Comparison of ENCODE assay signal across 14 cellular contexts in genomic region chr17:28747801-28748750, GRCh38. TPM values are rescaled to one million over a fixed set of nuclear protein-coding genes. Genes with fewer than 3 reads are reported as not detected.
A peak's percentile ranks its signal among the peaks of the same experiment; 100 is the strongest.
DNase-seq lines count a peak whose midpoint lies in the region; ATAC-seq, FAIRE-seq and TF ChIP-seq lines count a peak whose summit lies in the region.
"Had no signal": no experiment of that assay in that cellular context is flagged by ENCODE, and none has a peak within 500 bp of the region (broad histone marks: within the 10 kb centered on the region; RNA-seq: fewer than 3 reads in every experiment).

No MANE protein-coding gene starts in this region.

- no peak overlapping the region for H3K23ac ChIP-seq in H1 (ENCODE audit: insufficient read length)

- peaks cover 24% of the 10 kb centered on the region for H3K36me3 ChIP-seq in Caco-2 (ENCODE audit: control insufficient read depth, insufficient read depth, low read length)
- H3K36me3 ChIP-seq in Peyer's patch, result peaks cover 0 to 40% (median 0%) of the 10 kb centered on the region in 3 donors
- peaks cover 30 to 56% (median 33%) of the 10 kb centered on the region in 4 experiments for H3K36me3 ChIP-seq in H1 (ENCODE audit: control insufficient read depth in 2 of 4, insufficient read depth in 4 of 4, low read length in 3 of 4)

- POLR2A ChIA-PET in Caco-2 (lab: Charles Lee), result interaction anchor here (1.5 to 8.1 kb wide), 2 partner anchors 21 to 38 kb away, joined by 3 to 165 read pairs; partner anchors contain the start of genes NEK8 and TLCD1
- POLR2A ChIA-PET in H1 (lab: Charles Lee; ENCODE audit: partially characterized antibody), result interaction anchor here (0.9 to 15.3 kb wide), 14 partner anchors 10 to 165 kb away, joined by 3 to 813 read pairs (median 8); partner anchors contain the start of genes FAM222B, FLOT2, NEK8 and PROCA1

- H3K56ac ChIP-seq in H1 (replicated peaks; ENCODE audit: insufficient read length, low read depth, low read length), result no peak overlapping the region

- H2BK120ac ChIP-seq in H1 (replicated peaks; ENCODE audit: low read depth, low read length), result no peak overlapping the region

- no peak overlapping the region for H3K4ac ChIP-seq in H1 (replicated peaks; ENCODE audit: insufficient read length, low read depth, low read length)

- peaks cover 12% of the 10 kb centered on the region for H3K4me1 Mint-ChIP-seq in Caco-2 (ENCODE audit: low read depth, unreplicated experiment)

- H3K36me3 Mint-ChIP-seq in Caco-2 (ENCODE audit: insufficient read depth, unreplicated experiment), result peaks cover 93% of the 10 kb centered on the region

- no peak overlapping the region for H3K18ac ChIP-seq in H1 (ENCODE audit: extremely low read depth, low read length)

- no peak overlapping the region for H2BK20ac ChIP-seq in H1 (ENCODE audit: low read length)

- no peak overlapping the region for H3K14ac ChIP-seq in H1 (ENCODE audit: insufficient read length)

- peak overlapping the region; percentile 60; the same call in 1 of the 2 replicates for H4K8ac ChIP-seq in H1 (ENCODE audit: extremely low read depth, insufficient read depth, low read length)

- TF ChIP-seq POLR2A in Peyer's patch (IDR thresholded peaks at IDR 0.05), result no peak
- peak; percentile 50 to 79 for TF ChIP-seq POLR2A in H1 (IDR thresholded peaks at IDR 0.05; ENCODE audit: control extremely low read depth in 1 of 2, low read depth in 2 of 2, low read length in 2 of 2)

- H4K20me1 ChIP-seq in H1 (replicated peaks in 1 of 2; ENCODE audit: control insufficient read depth in 1 of 2, insufficient read depth in 2 of 2, low read length in 2 of 2), result peaks cover 30 to 34% of the 10 kb centered on the region in 2 experiments

- BruUV-seq in Caco-2 (replicated peaks; lab: Mats Ljungman, UMichigan), result no TSS peak

- H2BK12ac ChIP-seq in H1 (ENCODE audit: low read depth, low read length), result 0 out of 2 replicates have a peak overlapping the region, but pooled peaks have one; percentile 1

- peak overlapping the region; percentile 81 for H3K27ac Mint-ChIP-seq in Caco-2 (ENCODE audit: unreplicated experiment)

- peaks cover 19 to 44% of the 10 kb centered on the region in 2 experiments for H3K79me2 ChIP-seq in H1 (ENCODE audit: control insufficient read depth in 1 of 2, insufficient read depth in 2 of 2, low read length in 2 of 2)

- no peak for TF ChIP-seq CTCF in Caco-2 (IDR thresholded peaks at IDR 0.05; ENCODE audit: insufficient read depth in 1 of 2, low read depth in 1 of 2, low read length in 1 of 2, severe bottlenecking in 1 of 2, unreplicated experiment in 1 of 2)
- no peak for TF ChIP-seq CTCF in Peyer's patch (IDR thresholded peaks at IDR 0.05)
- TF ChIP-seq CTCF in H1 (IDR thresholded peaks at IDR 0.05; ENCODE audit: control extremely low read depth in 1 of 3, insufficient read depth in 1 of 3, low read depth in 1 of 3, low read length in 3 of 3), result no peak

- 92% methylated on average over 18 of the region's 18 CpGs; no CpG with 5 or more reads in 1 of the 2 experiments for WGBS in H1 (ENCODE audit: extremely low coverage in 1 of 2, insufficient coverage in 1 of 2, insufficient read length in 1 of 2, insufficient replicate concordance in 2 of 2, low coverage in 1 of 2, low lambda C conversion rate in 2 of 2, missing lambda C conversion rate in 1 of 2), 2 experiments

- DNase-seq in Caco-2, result no peak
- DNase-seq in Peyer's patch, result no peak
- DNase-seq in H1 (ENCODE audit: low read depth in 1 of 2, low spot score in 2 of 2), result no peak
- DNase-seq in posterior vena cava (ENCODE audit: low spot score), result peak; percentile 80
- DNase-seq in mucosa of gallbladder (ENCODE audit: low spot score), result no peak
- no peak for DNase-seq in NCI-H226
- DNase-seq: activated naive CD4-positive, alpha-beta T cell treated with Interleukin-2 at 50 U/mL for 16 hours; NCI-H510A treated with DMSO at 0.1 percent for 48 hours; stimulated activated CD8-positive, alpha-beta memory T cell treated with anti-CD3 and anti-CD28 coated beads, Interleukin-4, amount 100 ng/mL, for 48 hours; T-helper 9 cell had no signal

- peak overlapping the region; percentile 27 to 100 (median 99) for H3K27ac ChIP-seq in Peyer's patch
- peak overlapping the region; percentile 98 for H3K27ac ChIP-seq in H1 (ENCODE audit: low read depth, low read length)
- H3K27ac ChIP-seq: KMS-11 had no signal

- TF ChIP-seq RAD21 in H1 (IDR thresholded peaks at IDR 0.05 in 1 of 2, conservative IDR thresholded peaks at IDR 0.05 in 1 of 2; ENCODE audit: low read depth in 2 of 2, low read length in 2 of 2), result no peak

- CTCF ChIA-PET in Caco-2 (lab: Charles Lee) (interaction anchor here (5.6 to 9.5 kb wide), 2 partner anchors 17 to 21 kb away, joined by 42 to 324 read pairs; partner anchors contain the start of genes NEK8 and TLCD1), H1 (lab: Charles Lee; ENCODE audit: partially characterized antibody) (interaction anchor here (0.8 to 11.7 kb wide), 12 partner anchors 15 to 169 kb away, joined by 3 to 316 read pairs (median 5); partner anchors contain the start of genes NEK8, RPL23A and TLCD1)

- no peak overlapping the region for H2AFZ ChIP-seq in H1 (ENCODE audit: low read length)

- H3K4me1 ChIP-seq in Caco-2, result peaks cover 28% of the 10 kb centered on the region
- H3K4me1 ChIP-seq in Peyer's patch, result peaks cover 3 to 51% (median 24%) of the 10 kb centered on the region in 4 donors
- peaks cover 0 to 30% (median 24%) of the 10 kb centered on the region in 4 experiments; a peak in 6 of 7 replicates for H3K4me1 ChIP-seq in H1 (replicated peaks in 1 of 4; ENCODE audit: control insufficient read depth in 3 of 4, insufficient read depth in 4 of 4, low read length in 3 of 4)

- TF ChIP-seq EP300 in H1 (IDR thresholded peaks at IDR 0.05; ENCODE audit: borderline replicate concordance in 1 of 2, low read depth in 2 of 2, low read length in 2 of 2), result no peak

- H2BK5ac ChIP-seq in H1 (ENCODE audit: low read depth, low read length), result peak overlapping the region; percentile 99; the same call in 1 of the 2 replicates

- peaks cover 14% of the 10 kb centered on the region for H3K79me1 ChIP-seq in H1 (ENCODE audit: low read depth, low read length)

- no peaks in the 10 kb centered on the region for H3K9me3 ChIP-seq in Caco-2
- no peaks in the 10 kb centered on the region for H3K9me3 ChIP-seq in Peyer's patch
- no peaks in the 10 kb centered on the region for H3K9me3 ChIP-seq in H1 (ENCODE audit: insufficient read depth in 2 of 2, low read depth in 1 of 2, low read length in 1 of 2)
- H3K9me3 ChIP-seq: right lobe of liver had no signal

- H3K9ac ChIP-seq in H1 (replicated peaks in 1 of 4; ENCODE audit: extremely low read depth in 1 of 4, low read depth in 3 of 4, low read length in 3 of 4), result peak overlapping the region in 1 of 4 experiments; percentile 27; a peak in 1 of 7 replicates
- H3K9ac ChIP-seq: KMS-11 had no signal

- H3K27me3 Mint-ChIP-seq in Caco-2 (ENCODE audit: insufficient read depth, unreplicated experiment), result no peaks in the 10 kb centered on the region

- 0 out of 4 replicates have a peak overlapping the region, but pooled peaks of 1 of the 2 experiments have one; percentile 93 for H3K4me2 ChIP-seq in H1 (ENCODE audit: insufficient read depth in 1 of 2, low read depth in 2 of 2, low read length in 2 of 2)
- H3K4me2 ChIP-seq: KMS-11 had no signal

- H3K27me3 ChIP-seq in Caco-2 (replicated peaks; ENCODE audit: control insufficient read depth, insufficient read depth, low read length) (no peaks in the 10 kb centered on the region), Peyer's patch (no peaks in the 10 kb centered on the region), H1 (replicated peaks in 1 of 4; ENCODE audit: control insufficient read depth in 3 of 4, extremely low read depth in 1 of 4, insufficient read depth in 3 of 4, low read length in 3 of 4) (no peaks in the 10 kb centered on the region)
- H3K27me3 ChIP-seq: right lobe of liver had no signal

- ATAC-seq in esophagus mucosa (no peak), HG02798 (IDR thresholded peaks at IDR 0.05; ENCODE audit: poor library complexity, unreplicated experiment) (no peak)
- ATAC-seq: right lobe of liver had no signal

- H4K91ac ChIP-seq in H1 (replicated peaks; ENCODE audit: insufficient read length, low read length), result no peak overlapping the region

- FAIRE-seq in H1 (lab: Jason Lieb, UNC), result no peak

- peaks cover 23% of the 10 kb centered on the region for H3K23me2 ChIP-seq in H1 (ENCODE audit: low read depth, low read length)

- H2BK15ac ChIP-seq in H1 (ENCODE audit: low read length), result 0 out of 2 replicates have a peak overlapping the region, but pooled peaks have one; percentile 32

- no peak overlapping the region for H2AK5ac ChIP-seq in H1 (ENCODE audit: low read depth, low read length)

- peak overlapping the region; percentile 43 for H3K4me3 Mint-ChIP-seq in Caco-2 (ENCODE audit: unreplicated experiment)

- no peaks in the 10 kb centered on the region for H3K9me3 Mint-ChIP-seq in Caco-2 (ENCODE audit: unreplicated experiment)

- H4K5ac ChIP-seq in H1 (ENCODE audit: insufficient read length, low read depth, low read length), result no peak overlapping the region

- intact Hi-C loops in Caco-2 (cut with micrococcal nuclease; ENCODE audit: unreplicated experiment), result no loop called here
- intact Hi-C loops in posterior vena cava (cut with DNase I), result no loop called here

- no peak overlapping the region for H3K4me3 ChIP-seq in Caco-2 (ENCODE audit: low read depth, low read length)
- peak overlapping the region in 2 of 4 donors; percentile 37 to 92 for H3K4me3 ChIP-seq in Peyer's patch
- H3K4me3 ChIP-seq in H1 (ENCODE audit: extremely low read depth in 1 of 4, insufficient read depth in 2 of 4, low read depth in 3 of 4, low read length in 4 of 4), result no peak overlapping the region
- H3K4me3 ChIP-seq: right lobe of liver had no signal

RNA-seq across cellular contexts. Expression of gene TRAF4, which starts 4.3 kb away (rescaled TPM):
- 140 and 154 TPM in 2 replicates for total RNA-seq in Caco-2 (2022)
- 100 to 1,000 TPM in 3 of 4 donors, 10 to 100 TPM in 1; 83.3 to 228 (median 184) TPM for total RNA-seq in Peyer's patch
- total RNA-seq in H1 (2021; fragmentation: NEBNext Ultra II Directional; extraction: Animal tissue kit (Norgen Biotek cat#: 25700)), result 167 TPM in 2 replicates
- 170 and 282 TPM in 2 replicates for polyA plus RNA-seq in H1 (2011; rRNA removed)
- polyA plus RNA-seq in H1 (2011; cell fraction: cytosol; rRNA removed), result 199 TPM
- polyA plus RNA-seq in H1 (2011; cell fraction: nucleus; rRNA removed), result 535 TPM
- 73.4 to 130 TPM (median 126 TPM) in 4 replicates for polyA plus RNA-seq in H1 (2012, experiment 1 of 2)
- polyA plus RNA-seq in H1 (2012, experiment 2 of 2), result 133 TPM
- 141 TPM for polyA plus RNA-seq in H1 (2013, experiment 1 of 2)
- 132 TPM for polyA plus RNA-seq in H1 (2013, experiment 2 of 2)
- 127 and 172 TPM in 2 replicates for polyA minus RNA-seq in H1 (2011; rRNA and poly(A)+ RNA removed)
- 127 TPM for polyA minus RNA-seq in H1 (2011; cell fraction: cytosol; rRNA and poly(A)+ RNA removed)
- 288 TPM for polyA minus RNA-seq in H1 (2011; cell fraction: nucleus; rRNA and poly(A)+ RNA removed)
- 10 to 100 TPM; 10.2 to 10.8 TPM for total RNA-seq in posterior vena cava
- total RNA-seq in mucosa of gallbladder, result 115 TPM
- 41.6 TPM for total RNA-seq in esophagus mucosa

RNA-seq across cellular contexts. Expression of gene NEK8, which starts 19.5 kb away (rescaled TPM):
- total RNA-seq in Caco-2 (2022) (11.0 and 13.4 TPM in 2 replicates), Peyer's patch (10 to 100 TPM in 2 of 4 donors, 1 to 10 TPM in 2; 7.4 to 89.1 (median 14.0) TPM), posterior vena cava (1 to 10 TPM; 2.3 TPM), mucosa of gallbladder (8.1 TPM), esophagus mucosa (3.9 TPM)
- 14.9 and 16.8 TPM in 2 replicates for total RNA-seq in H1 (2021; fragmentation: NEBNext Ultra II Directional; extraction: Animal tissue kit (Norgen Biotek cat#: 25700))
- polyA plus RNA-seq in H1 (2011; rRNA removed), result 23.3 and 23.4 TPM in 2 replicates
- polyA plus RNA-seq in H1 (2011; cell fraction: cytosol; rRNA removed), result 30.0 TPM
- polyA plus RNA-seq in H1 (2011; cell fraction: nucleus; rRNA removed), result 57.5 TPM
- 19.9 to 22.9 TPM (median 20.6 TPM) in 4 replicates for polyA plus RNA-seq in H1 (2012, experiment 1 of 2)
- 12.2 TPM for polyA plus RNA-seq in H1 (2012, experiment 2 of 2)
- polyA plus RNA-seq in H1 (2013, experiment 1 of 2), result 12.7 TPM
- polyA plus RNA-seq in H1 (2013, experiment 2 of 2), result 10.6 TPM
- polyA minus RNA-seq in H1 (2011; rRNA and poly(A)+ RNA removed), result 57.7 and 64.5 TPM in 2 replicates
- polyA minus RNA-seq in H1 (2011; cell fraction: cytosol; rRNA and poly(A)+ RNA removed), result 11.2 TPM
- 46.1 TPM for polyA minus RNA-seq in H1 (2011; cell fraction: nucleus; rRNA and poly(A)+ RNA removed)

RNA-seq across cellular contexts. Expression of gene TLCD1, which starts 22.0 kb away (rescaled TPM):
- 31.7 and 37.9 TPM in 2 replicates for total RNA-seq in Caco-2 (2022)
- 1 to 10 TPM; 3.3 to 9.1 (median 5.8) TPM for total RNA-seq in Peyer's patch
- 40.7 and 45.3 TPM in 2 replicates for total RNA-seq in H1 (2021; fragmentation: NEBNext Ultra II Directional; extraction: Animal tissue kit (Norgen Biotek cat#: 25700))
- 101 and 128 TPM in 2 replicates for polyA plus RNA-seq in H1 (2011; rRNA removed)
- polyA plus RNA-seq in H1 (2011; cell fraction: cytosol; rRNA removed), result 68.5 TPM
- polyA plus RNA-seq in H1 (2011; cell fraction: nucleus; rRNA removed), result 49.5 TPM
- 52.1 to 60.3 TPM (median 56.3 TPM) in 4 replicates for polyA plus RNA-seq in H1 (2012, experiment 1 of 2)
- polyA plus RNA-seq in H1 (2012, experiment 2 of 2), result 75.5 TPM
- polyA plus RNA-seq in H1 (2013, experiment 1 of 2), result 78.2 TPM
- 86.3 TPM for polyA plus RNA-seq in H1 (2013, experiment 2 of 2)
- polyA minus RNA-seq in H1 (2011; rRNA and poly(A)+ RNA removed), result 56.0 and 64.2 TPM in 2 replicates
- 19.7 TPM for polyA minus RNA-seq in H1 (2011; cell fraction: cytosol; rRNA and poly(A)+ RNA removed)
- polyA minus RNA-seq in H1 (2011; cell fraction: nucleus; rRNA and poly(A)+ RNA removed), result 40.5 TPM
- total RNA-seq in posterior vena cava, result 1 to 10 TPM; 2.2 to 3.1 TPM
- 6.3 TPM for total RNA-seq in mucosa of gallbladder
- total RNA-seq in esophagus mucosa, result 14.7 TPM

RNA-seq across cellular contexts. Expression of gene RPL23A, which starts 28.3 kb away (rescaled TPM):
- total RNA-seq in Caco-2 (2022) (1,980 and 2,181 TPM in 2 replicates), Peyer's patch (100 to 1,000 TPM; 214 to 675 (median 268) TPM), posterior vena cava (100 to 1,000 TPM; 981 to 999 TPM), mucosa of gallbladder (1,157 TPM), esophagus mucosa (1,336 TPM)
- 2,145 and 2,163 TPM in 2 replicates for total RNA-seq in H1 (2021; fragmentation: NEBNext Ultra II Directional; extraction: Animal tissue kit (Norgen Biotek cat#: 25700))
- 884 and 1,227 TPM in 2 replicates for polyA plus RNA-seq in H1 (2011; rRNA removed)
- polyA plus RNA-seq in H1 (2011; cell fraction: cytosol; rRNA removed), result 1,258 TPM
- 306 TPM for polyA plus RNA-seq in H1 (2011; cell fraction: nucleus; rRNA removed)
- 2,135 to 2,354 TPM (median 2,206 TPM) in 4 replicates for polyA plus RNA-seq in H1 (2012, experiment 1 of 2)
- 1,447 TPM for polyA plus RNA-seq in H1 (2012, experiment 2 of 2)
- 3,898 TPM for polyA plus RNA-seq in H1 (2013, experiment 1 of 2)
- polyA plus RNA-seq in H1 (2013, experiment 2 of 2), result 3,934 TPM
- 698 and 961 TPM in 2 replicates for polyA minus RNA-seq in H1 (2011; rRNA and poly(A)+ RNA removed)
- 469 TPM for polyA minus RNA-seq in H1 (2011; cell fraction: cytosol; rRNA and poly(A)+ RNA removed)
- 493 TPM for polyA minus RNA-seq in H1 (2011; cell fraction: nucleus; rRNA and poly(A)+ RNA removed)

RNA-seq across cellular contexts. Expression of gene RAB34, which starts 30.4 kb away (rescaled TPM):
- total RNA-seq in Caco-2 (2022) (1.2 and 1.8 TPM in 2 replicates), Peyer's patch (10 to 100 TPM; 14.5 to 69.3 (median 30.2) TPM), posterior vena cava (10 to 100 TPM; 75.0 to 90.2 TPM), mucosa of gallbladder (70.2 TPM), esophagus mucosa (34.2 TPM)
- total RNA-seq in H1 (2021; fragmentation: NEBNext Ultra II Directional; extraction: Animal tissue kit (Norgen Biotek cat#: 25700)), result 236 and 237 TPM in 2 replicates
- 305 and 317 TPM in 2 replicates for polyA plus RNA-seq in H1 (2011; rRNA removed)
- 271 TPM for polyA plus RNA-seq in H1 (2011; cell fraction: cytosol; rRNA removed)
- 400 TPM for polyA plus RNA-seq in H1 (2011; cell fraction: nucleus; rRNA removed)
- polyA plus RNA-seq in H1 (2012, experiment 1 of 2), result 251 to 292 TPM (median 264 TPM) in 4 replicates
- 494 TPM for polyA plus RNA-seq in H1 (2012, experiment 2 of 2)
- polyA plus RNA-seq in H1 (2013, experiment 1 of 2), result 193 TPM
- polyA plus RNA-seq in H1 (2013, experiment 2 of 2), result 187 TPM
- 277 and 302 TPM in 2 replicates for polyA minus RNA-seq in H1 (2011; rRNA and poly(A)+ RNA removed)
- polyA minus RNA-seq in H1 (2011; cell fraction: cytosol; rRNA and poly(A)+ RNA removed), result 114 TPM
- 81.9 TPM for polyA minus RNA-seq in H1 (2011; cell fraction: nucleus; rRNA and poly(A)+ RNA removed)

Comparison
In these comparisons a context has a peak if more than half of its experiments do, and no peak if none do; other contexts are left out.
1. POLR2A ChIP-seq: peak in H1 (2 of 2); none in Peyer's patch (0 of 2).